Comparison of ENCODE assay signal across 8 cellular contexts in genomic region chr4:118834070-118834469, GRCh38. TPM values are rescaled to one million over a fixed set of nuclear protein-coding genes. Genes with fewer than 3 reads are reported as not detected.
DNase-seq lines count a peak whose midpoint lies in the region; ATAC-seq and TF ChIP-seq lines count a peak whose summit lies in the region.

No MANE protein-coding gene starts in this region.

- H3K79me2 ChIP-seq in MM.1S (ENCODE audit: low read length) = peaks cover 65% of the 10 kb centered on the region
- peaks cover 66% of the 10 kb centered on the region for H3K79me2 ChIP-seq in osteoblast (ENCODE audit: insufficient read depth, low read length)

- no peaks in the 10 kb centered on the region for H3K27me3 ChIP-seq in MM.1S (replicated peaks; ENCODE audit: insufficient read depth, low read length)
- H3K27me3 ChIP-seq in osteoblast (ENCODE audit: insufficient read depth, low read length) = no peaks in the 10 kb centered on the region

- no peaks in the 10 kb centered on the region for H4K20me1 ChIP-seq in MM.1S (ENCODE audit: insufficient read depth, low read length)
- peaks cover 51% of the 10 kb centered on the region for H4K20me1 ChIP-seq in osteoblast (ENCODE audit: insufficient read depth, low read length)

- H3K4me1 ChIP-seq in MM.1S (ENCODE audit: low read length) = peaks cover 12% of the 10 kb centered on the region
- peaks cover 42% of the 10 kb centered on the region for H3K4me1 ChIP-seq in osteoblast (ENCODE audit: insufficient read depth, low read length)

- ATAC-seq in GM19397 (IDR thresholded peaks at IDR 0.05; ENCODE audit: unreplicated experiment) (no peak), GM21526 (IDR thresholded peaks at IDR 0.05; ENCODE audit: low FRiP score, unreplicated experiment) (no peak)

- H2AFZ ChIP-seq in MM.1S (ENCODE audit: low read length) (no peak overlapping the region), osteoblast (ENCODE audit: low read length) (no peak overlapping the region)

- peak overlapping the region; percentile 91; the same call in 1 of the 2 replicates for H3K9ac ChIP-seq in MM.1S (ENCODE audit: low read length)

- H3F3A ChIP-seq in MM.1S (ENCODE audit: insufficient read depth, low read length) = peaks cover 9% of the 10 kb centered on the region

- H3K36me3 ChIP-seq in MM.1S (replicated peaks; ENCODE audit: insufficient read depth, low read length) = peaks cover 12% of the 10 kb centered on the region; the same call in 1 of the 2 replicates
- H3K36me3 ChIP-seq in osteoblast (ENCODE audit: insufficient read depth, low read length) = peaks cover 47% of the 10 kb centered on the region

- H3K9me2 ChIP-seq in MM.1S (replicated peaks; ENCODE audit: insufficient read depth, low read length) = no peaks in the 10 kb centered on the region

- H3K4me2 ChIP-seq in MM.1S (ENCODE audit: low read depth, low read length) (peak overlapping the region; percentile 86), osteoblast (ENCODE audit: insufficient read depth, low read length) (peak overlapping the region; percentile 92)

- TF ChIP-seq CTCF in GM12865 (IDR thresholded peaks at IDR 0.05; ENCODE audit: insufficient read depth, low read depth, low read length, missing control alignments) (no peak), MM.1S (IDR thresholded peaks at IDR 0.05; ENCODE audit: low read length) (no peak), coronary artery (IDR thresholded peaks at IDR 0.05) (no peak), osteoblast (IDR thresholded peaks at IDR 0.05; ENCODE audit: extremely low read depth, low read depth, low read length) (no peak)

- H3K9me3 ChIP-seq in MM.1S (replicated peaks; ENCODE audit: insufficient read depth, low read length) = no peaks in the 10 kb centered on the region
- H3K9me3 ChIP-seq in osteoblast (ENCODE audit: low read depth, low read length) = no peaks in the 10 kb centered on the region

- H3K27ac ChIP-seq in MM.1S (ENCODE audit: low read length) (no peak overlapping the region), coronary artery (peak overlapping the region in 1 of 2 donors; percentile 93), osteoblast (ENCODE audit: low read depth, low read length) (peak overlapping the region; percentile 99)

- H3K4me3 ChIP-seq in GM12865 (ENCODE audit: low read depth, low read length) = peak overlapping the region; percentile 90
- H3K4me3 ChIP-seq in MM.1S (ENCODE audit: low read length) = peak overlapping the region; percentile 86
- H3K4me3 ChIP-seq in coronary artery = peak overlapping the region; percentile 41
- peak overlapping the region; percentile 94 for H3K4me3 ChIP-seq in osteoblast (ENCODE audit: insufficient read depth, low read length)

- DNase-seq in GM12865 (ENCODE audit: low read depth) = peak; percentile 51
- no peak for DNase-seq in MM.1S
- DNase-seq in coronary artery (ENCODE audit: low spot score) = no peak
- no peak for DNase-seq in osteoblast (ENCODE audit: insufficient read length, low spot score, missing footprints)
- DNase-seq in glomerular visceral epithelial cell (ENCODE audit: extremely low spot score) = no peak
- DNase-seq in activated CD4-positive, alpha-beta T cell treated with anti-CD3 and anti-CD28 coated beads, Interleukin-2, amount 50 U/mL, for 4 hours = no peak

RNA-seq across cellular contexts. Expression of gene SEC24D, which starts 1.9 kb away (rescaled TPM):
- total RNA-seq in osteoblast = 111 and 116 TPM in 2 replicates

RNA-seq across cellular contexts. Expression of gene SYNPO2, which starts 54.6 kb away (rescaled TPM):
- total RNA-seq in osteoblast = 20.9 and 34.0 TPM in 2 replicates

Comparison
In these comparisons a context has a peak if more than half of its experiments do, and no peak if none do; other contexts are left out.
1. H3K4me3 ChIP-seq: peak in every context shown above with its lines; median percentile 94 in osteoblast; 90 in GM12865; 86 in MM.1S; 41 in coronary artery.